ENCODE assay signal across 16 cellular contexts in genomic region chr11:47130541-47130940, GRCh38. TPM values are rescaled to one million over a fixed set of nuclear protein-coding genes. Genes with fewer than 3 reads are reported as not detected.
DNase-seq lines count a peak whose midpoint lies in the region; TF ChIP-seq lines count a peak whose summit lies in the region.
"Had no signal": no experiment of that assay in that cellular context is flagged by ENCODE, and none has a peak within 500 bp of the region (broad histone marks: within the 10 kb centered on the region; RNA-seq: fewer than 3 reads in every experiment).

No MANE protein-coding gene starts in this region.

- H3K4ac ChIP-seq in mesendoderm (ENCODE audit: low read depth, low read length), result no peak overlapping the region

- H4K5ac ChIP-seq in mesendoderm (ENCODE audit: low read length), result no peak overlapping the region

- no peak overlapping the region for H3K4me3 ChIP-seq in OCI-LY1 (ENCODE audit: low read depth, low read length, poor library complexity, severe bottlenecking)
- no peak overlapping the region for H3K4me3 ChIP-seq in mesendoderm (ENCODE audit: low read length)
- H3K4me3 ChIP-seq in dorsolateral prefrontal cortex, result no peak overlapping the region
- H3K4me3 ChIP-seq: HAP-1, ovary, stomach had no signal

- no peaks in the 10 kb centered on the region for H3K79me1 ChIP-seq in mesendoderm (ENCODE audit: low read length)

- no peak overlapping the region for H3K56ac ChIP-seq in mesendoderm (ENCODE audit: low read length)

- H3K36me3 ChIP-seq in OCI-LY1 (ENCODE audit: insufficient read depth, low read length) (no peaks in the 10 kb centered on the region), mesendoderm (ENCODE audit: control insufficient read depth, insufficient read depth, low read length) (no peaks in the 10 kb centered on the region)
- H3K36me3 ChIP-seq: HAP-1, ovary, stomach had no signal

- no peak overlapping the region for H2AFZ ChIP-seq in OCI-LY1 (ENCODE audit: low read length)

- no peak overlapping the region for H4K8ac ChIP-seq in mesendoderm (ENCODE audit: low read depth, low read length)

- no peaks in the 10 kb centered on the region for H3K9me2 ChIP-seq in OCI-LY1 (ENCODE audit: low read depth, low read length)

- no peak overlapping the region for H2AK5ac ChIP-seq in mesendoderm (ENCODE audit: low read length)

- H3K9ac ChIP-seq in OCI-LY1 (ENCODE audit: low read length) (no peak overlapping the region), mesendoderm (ENCODE audit: low read length) (no peak overlapping the region)

- H3K9me3 ChIP-seq in OCI-LY1 (ENCODE audit: low read length), result no peaks in the 10 kb centered on the region
- H3K9me3 ChIP-seq: HAP-1, ovary, stomach had no signal

- WGBS in mesendoderm (ENCODE audit: extremely low coverage, insufficient coverage, low lambda C conversion rate), result no CpG with 5 or more reads among the region's 3 CpGs

- H3K79me2 ChIP-seq in OCI-LY1 (ENCODE audit: insufficient read depth, low read length), result no peaks in the 10 kb centered on the region
- H3K79me2 ChIP-seq in mesendoderm (ENCODE audit: control insufficient read depth, insufficient read depth, low read length), result no peaks in the 10 kb centered on the region

- H3K27me3 ChIP-seq in OCI-LY1 (ENCODE audit: insufficient read depth, low read length), result no peaks in the 10 kb centered on the region
- H3K27me3 ChIP-seq in mesendoderm (ENCODE audit: insufficient read depth, low read length, poor library complexity), result no peaks in the 10 kb centered on the region
- H3K27me3 ChIP-seq in dorsolateral prefrontal cortex, result no peaks in the 10 kb centered on the region
- H3K27me3 ChIP-seq: ovary, stomach had no signal

- intact Hi-C loops in dorsolateral prefrontal cortex (cut with DNase I), result no loop called here

- H3K4me1 ChIP-seq in OCI-LY1 (ENCODE audit: insufficient read depth, low read length, severe bottlenecking) (peaks cover 41% of the 10 kb centered on the region), mesendoderm (ENCODE audit: control insufficient read depth, low read depth, low read length) (no peaks in the 10 kb centered on the region)
- H3K4me1 ChIP-seq: HAP-1 had no signal

- H4K20me1 ChIP-seq in OCI-LY1 (ENCODE audit: insufficient read depth, low read length), result no peaks in the 10 kb centered on the region

- DNase-seq in DMS79 (lab: John Stamatoyannopoulos, UW) (peak; percentile 20), NCI-H146 treated with DMSO at 0.1 percent for 48 hours (lab: John Stamatoyannopoulos, UW; ENCODE audit: unreplicated experiment) (peak; percentile 95), mesendoderm (peak; percentile 86), DMS 273 treated with DMSO at 0.1 percent for 48 hours (lab: John Stamatoyannopoulos, UW) (no peak), mucosa of gallbladder (ENCODE audit: low spot score) (no peak), dorsolateral prefrontal cortex (no peak)
- no peak for DNase-seq in activated naive CD4-positive, alpha-beta T cell treated with anti-CD3 and anti-CD28 coated beads, Interleukin-2, amount 50 U/mL, for 16 hours
- DNase-seq: activated naive CD4-positive, alpha-beta T cell; Calu3; immature natural killer cell; NCI-H1694; ovary; stomach had no signal

- no peak overlapping the region for H2BK120ac ChIP-seq in mesendoderm (ENCODE audit: low read depth, low read length)

- TF ChIP-seq CTCF in OCI-LY1 (IDR thresholded peaks at IDR 0.05; ENCODE audit: low read length) (no peak), dorsolateral prefrontal cortex (IDR thresholded peaks at IDR 0.05 in 54 of 56, conservative IDR thresholded peaks at IDR 0.05 in 2 of 56; ENCODE audit: low read depth in 1 of 56, partially characterized antibody in 56 of 56) (no peak)

- no peak overlapping the region for H3K23ac ChIP-seq in mesendoderm (ENCODE audit: low read length)

- H2BK5ac ChIP-seq in mesendoderm (ENCODE audit: low read length), result no peak overlapping the region

- H2BK15ac ChIP-seq in mesendoderm (replicated peaks; ENCODE audit: low read depth), result no peak overlapping the region

- H3K27ac ChIP-seq in OCI-LY1 (ENCODE audit: low read depth, low read length, poor library complexity, severe bottlenecking) (peak overlapping the region; percentile 52), mesendoderm (ENCODE audit: low read depth, low read length) (no peak overlapping the region), dorsolateral prefrontal cortex (no peak overlapping the region)
- H3K27ac ChIP-seq: ovary had no signal

- H3K18ac ChIP-seq in mesendoderm (ENCODE audit: low read length), result no peak overlapping the region

- H3K4me2 ChIP-seq in OCI-LY1 (ENCODE audit: low read length), result no peak overlapping the region
- H3K4me2 ChIP-seq in mesendoderm (ENCODE audit: low read length), result no peak overlapping the region

- no peaks in the 10 kb centered on the region for H3F3A ChIP-seq in OCI-LY1 (ENCODE audit: insufficient read depth, low read length)

RNA-seq across cellular contexts. Expression of gene ARFGAP2, which starts 46.1 kb away (rescaled TPM):
- polyA plus RNA-seq in mesendoderm (2013, experiment 1 of 2), result 52.7 TPM
- 51.0 TPM for polyA plus RNA-seq in mesendoderm (2013, experiment 2 of 2)
- total RNA-seq in mucosa of gallbladder, result 91.8 TPM
- 100 to 1,000 TPM in 110 of 120 experiments, 10 to 100 TPM in 10; 84.8 to 149 (median 114) TPM for total RNA-seq in dorsolateral prefrontal cortex

RNA-seq across cellular contexts. Expression of gene PACSIN3, which starts 55.7 kb away (rescaled TPM):
- polyA plus RNA-seq in mesendoderm (2013, experiment 1 of 2), result 18.0 TPM
- polyA plus RNA-seq in mesendoderm (2013, experiment 2 of 2), result 18.0 TPM
- 34.4 TPM for total RNA-seq in mucosa of gallbladder
- total RNA-seq in dorsolateral prefrontal cortex, result 10 to 100 TPM in 117 of 120 experiments, 1 to 10 TPM in 3; 7.7 to 54.9 (median 21.5) TPM
- total RNA-seq: OCI-LY7 had no signal

Comparison
In these comparisons a context has a peak if more than half of its experiments do, and no peak if none do; other contexts are left out.
1. DNase-seq: peak in DMS79 (single experiment), NCI-H146 treated with DMSO at 0.1 percent for 48 hours (single experiment) and mesendoderm (single experiment); none in DMS 273 treated with DMSO at 0.1 percent for 48 hours (single experiment), activated naive CD4-positive, alpha-beta T cell treated with anti-CD3 and anti-CD28 coated beads, Interleukin-2, amount 50 U/mL, for 16 hours (single experiment), mucosa of gallbladder (single experiment) and dorsolateral prefrontal cortex (0 of 10).